ENCODE assay signal across 13 cellular contexts in the genomic region with DNA sequence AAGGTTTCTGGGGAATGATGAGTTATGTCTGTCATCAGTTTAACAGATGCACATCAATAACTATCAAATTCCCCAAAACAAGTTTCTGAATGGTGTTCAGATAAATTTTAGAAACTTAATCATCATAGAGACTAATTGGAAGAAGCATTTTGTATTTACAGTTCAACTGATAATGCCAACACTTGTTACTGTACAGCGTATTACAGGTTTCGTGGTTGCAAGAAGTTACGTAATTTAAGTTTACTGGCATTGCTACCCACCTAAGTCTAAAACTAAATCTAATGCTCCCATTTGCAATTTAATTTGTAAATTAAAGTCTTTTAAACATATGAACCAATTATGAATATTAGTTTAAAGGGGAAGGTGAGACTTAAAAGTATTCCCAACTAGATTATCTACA. TPM values are rescaled to one million over a fixed set of nuclear protein-coding genes. Genes with fewer than 3 reads are reported as not detected.
DNase-seq lines count a peak whose midpoint lies in the region; ATAC-seq, FAIRE-seq and TF ChIP-seq lines count a peak whose summit lies in the region.
"Had no signal": no experiment of that assay in that cellular context is flagged by ENCODE, and none has a peak within 500 bp of the region (broad histone marks: within the 10 kb centered on the region; RNA-seq: fewer than 3 reads in every experiment).

No MANE protein-coding gene starts in this region.

- 83 to 99% methylated on average over 3 of the region's 3 CpGs for WGBS in endodermal cell (ENCODE audit: insufficient coverage in 1 of 2, insufficient read length in 1 of 2), 2 experiments

- H3K27me3 Mint-ChIP-seq in activated naive CD4-positive, alpha-beta T cell treated with anti-CD3 and anti-CD28 coated beads, Interleukin-2, amount 50 U/mL, for 24 hours = no peaks in the 10 kb centered on the region
- H3K27me3 Mint-ChIP-seq in endodermal cell (ENCODE audit: insufficient read depth) = no peaks in the 10 kb centered on the region
- no peaks in the 10 kb centered on the region for H3K27me3 Mint-ChIP-seq in stimulated activated naive B cell treated with anti-CD40 and anti-IgM and Interleukin-4, amounts not matched to agents 10 μg/mL and 1 μg/mL and 100 μg/mL, for 72 hours

- no peaks in the 10 kb centered on the region for H3K27me3 ChIP-seq in endodermal cell (ENCODE audit: control insufficient read depth, insufficient read depth, low read length, poor library complexity, severe bottlenecking)

- CTCF ChIA-PET in OCI-LY7 (lab: Charles Lee; ENCODE audit: unreplicated experiment) = no interaction called here

- POLR2A ChIA-PET in OCI-LY7 (lab: Charles Lee) = no interaction called here

- no peak for ATAC-seq in stimulated activated naive B cell treated with anti-CD40 and anti-IgM and Interleukin-4, amounts not matched to agents 10 μg/mL and 1 μg/mL and 100 μg/mL, for 72 hours (replicated peaks)

- H3K27ac Mint-ChIP-seq in activated naive CD4-positive, alpha-beta T cell treated with anti-CD3 and anti-CD28 coated beads, Interleukin-2, amount 50 U/mL, for 24 hours = peak overlapping the region; percentile 92
- no peak overlapping the region for H3K27ac Mint-ChIP-seq in endodermal cell
- H3K27ac Mint-ChIP-seq in stimulated activated naive B cell treated with anti-CD40 and anti-IgM and Interleukin-4, amounts not matched to agents 10 μg/mL and 1 μg/mL and 100 μg/mL, for 72 hours = no peak overlapping the region

- no peak for DNase-seq in activated naive CD4-positive, alpha-beta T cell treated with anti-CD3 and anti-CD28 coated beads, Interleukin-2, amount 50 U/mL, for 16 hours
- DNase-seq in OCI-LY7 (ENCODE audit: low spot score) (no peak), endodermal cell (no peak), DMS 273 treated with DMSO at 0.1 percent for 48 hours (lab: John Stamatoyannopoulos, UW) (no peak), HTR-8/SVneo (ENCODE audit: insufficient read length, low spot score) (no peak)
- no peak for DNase-seq in stimulated activated naive B cell treated with anti-CD40 and anti-IgM and Interleukin-4, amounts not matched to agents 10 μg/mL and 1 μg/mL and 100 μg/mL, for 72 hours
- DNase-seq in activated effector memory CD4-positive, alpha-beta T cell treated with Interleukin-2 at 50 U/mL for 16 hours = no peak
- DNase-seq: effector CD4-positive, alpha-beta T cell; Kasumi-1; NCI-H526; stimulated activated CD4-positive, alpha-beta T cell treated with anti-CD3 and anti-CD28 coated beads, Interleukin-2, amount 100 ng/mL, for 24 hours; T-helper 9 cell had no signal

- H3K9ac ChIP-seq in endodermal cell (ENCODE audit: extremely low read depth, low read length, poor library complexity, severe bottlenecking) = no peak overlapping the region

- no TSS peak for BruUV-seq in OCI-LY7 (replicated peaks; lab: Mats Ljungman, UMichigan)

- H3K36me3 Mint-ChIP-seq in activated naive CD4-positive, alpha-beta T cell treated with anti-CD3 and anti-CD28 coated beads, Interleukin-2, amount 50 U/mL, for 24 hours = peaks cover 38% of the 10 kb centered on the region
- peaks cover 60% of the 10 kb centered on the region for H3K36me3 Mint-ChIP-seq in endodermal cell (ENCODE audit: low read depth)
- peaks cover 46 to 60% of the 10 kb centered on the region in 2 donors for H3K36me3 Mint-ChIP-seq in stimulated activated naive B cell treated with anti-CD40 and anti-IgM and Interleukin-4, amounts not matched to agents 10 μg/mL and 1 μg/mL and 100 μg/mL, for 72 hours

- peaks cover 68% of the 10 kb centered on the region for H4K20me1 ChIP-seq in OCI-LY7 (ENCODE audit: insufficient read depth, low read length)

- H3K4me1 ChIP-seq in OCI-LY7 (ENCODE audit: insufficient read depth, low read length, poor library complexity, severe bottlenecking) (peaks cover 69% of the 10 kb centered on the region), endodermal cell (ENCODE audit: control insufficient read depth, insufficient read depth, low read length) (peaks cover 13% of the 10 kb centered on the region)

- intact Hi-C loops in OCI-LY7 (cut with micrococcal nuclease; ENCODE audit: unreplicated experiment) = loop anchor here (10.0 kb wide), 1 partner anchor 449 kb away; no protein-coding TSS in a partner anchor

- H3K27ac ChIP-seq in OCI-LY7 (ENCODE audit: low read depth, low read length, poor library complexity, severe bottlenecking) (peak overlapping the region; percentile 2), endodermal cell (ENCODE audit: low read depth, low read length) (no peak overlapping the region)

- no peak overlapping the region for H2AFZ ChIP-seq in OCI-LY7 (ENCODE audit: low read length)

- peaks cover 66% of the 10 kb centered on the region for H3K4me1 Mint-ChIP-seq in activated naive CD4-positive, alpha-beta T cell treated with anti-CD3 and anti-CD28 coated beads, Interleukin-2, amount 50 U/mL, for 24 hours
- peaks cover 43% of the 10 kb centered on the region for H3K4me1 Mint-ChIP-seq in endodermal cell
- peaks cover 21 to 61% of the 10 kb centered on the region in 2 donors for H3K4me1 Mint-ChIP-seq in stimulated activated naive B cell treated with anti-CD40 and anti-IgM and Interleukin-4, amounts not matched to agents 10 μg/mL and 1 μg/mL and 100 μg/mL, for 72 hours

- peaks cover 91% of the 10 kb centered on the region for H3K79me2 ChIP-seq in OCI-LY7 (ENCODE audit: insufficient read depth, low read depth, low read length)

- H3K9me3 Mint-ChIP-seq in activated naive CD4-positive, alpha-beta T cell treated with anti-CD3 and anti-CD28 coated beads, Interleukin-2, amount 50 U/mL, for 24 hours = no peaks in the 10 kb centered on the region
- H3K9me3 Mint-ChIP-seq in endodermal cell = no peaks in the 10 kb centered on the region
- H3K9me3 Mint-ChIP-seq in stimulated activated naive B cell treated with anti-CD40 and anti-IgM and Interleukin-4, amounts not matched to agents 10 μg/mL and 1 μg/mL and 100 μg/mL, for 72 hours = no peaks in the 10 kb centered on the region

- TF ChIP-seq CTCF in OCI-LY7 (conservative IDR thresholded peaks at IDR 0.05; ENCODE audit: low read length) (no peak), endodermal cell (conservative IDR thresholded peaks at IDR 0.05) (no peak)

- H3K4me2 ChIP-seq in OCI-LY7 (ENCODE audit: low read length) = peak overlapping the region; percentile 83

- H3K36me3 ChIP-seq in OCI-LY7 (ENCODE audit: insufficient read depth, low read length) = peaks cover 79% of the 10 kb centered on the region
- peaks cover 69% of the 10 kb centered on the region for H3K36me3 ChIP-seq in endodermal cell (ENCODE audit: control insufficient read depth, insufficient read depth, low read length)

- H3K4me3 ChIP-seq in OCI-LY7 (ENCODE audit: low read depth, low read length, poor library complexity, severe bottlenecking) (peak overlapping the region; percentile 96), endodermal cell (ENCODE audit: low read length) (peak overlapping the region; percentile 96)

- no peaks in the 10 kb centered on the region for H3K9me2 ChIP-seq in OCI-LY7 (ENCODE audit: insufficient read depth, low read length)

- H3K4me3 Mint-ChIP-seq in activated naive CD4-positive, alpha-beta T cell treated with anti-CD3 and anti-CD28 coated beads, Interleukin-2, amount 50 U/mL, for 24 hours = peak overlapping the region; percentile 99
- peak overlapping the region; percentile 38 for H3K4me3 Mint-ChIP-seq in endodermal cell
- H3K4me3 Mint-ChIP-seq in stimulated activated naive B cell treated with anti-CD40 and anti-IgM and Interleukin-4, amounts not matched to agents 10 μg/mL and 1 μg/mL and 100 μg/mL, for 72 hours = peak overlapping the region; percentile 29 to 59

- H3K9me3 ChIP-seq in OCI-LY7 (ENCODE audit: low read length) = no peaks in the 10 kb centered on the region
- no peaks in the 10 kb centered on the region for H3K9me3 ChIP-seq in endodermal cell (ENCODE audit: control insufficient read depth, low read length)

- FAIRE-seq in HTR-8/SVneo (lab: Jason Lieb, UNC) = no peak

RNA-seq across cellular contexts. Expression of gene SRSF1, which starts 3.0 kb away (rescaled TPM):
- total RNA-seq in OCI-LY7 (2014; rRNA removed; shearing (Covaris generic)) = 582 and 677 TPM in 2 replicates
- 515 and 531 TPM in 2 replicates for total RNA-seq in OCI-LY7 (2022)
- 100 to 1,000 TPM; 339 to 361 TPM for total RNA-seq in endodermal cell
- 250 TPM for polyA plus RNA-seq in endodermal cell (2013, experiment 1 of 2)
- polyA plus RNA-seq in endodermal cell (2013, experiment 2 of 2) = 209 TPM

RNA-seq across cellular contexts. Expression of gene VEZF1, which starts 16.0 kb away (rescaled TPM):
- total RNA-seq in OCI-LY7 (2014; rRNA removed; shearing (Covaris generic)) = 19.0 and 22.6 TPM in 2 replicates
- 35.4 and 36.4 TPM in 2 replicates for total RNA-seq in OCI-LY7 (2022)
- 10 to 100 TPM; 50.3 to 59.3 TPM for total RNA-seq in endodermal cell
- 143 TPM for polyA plus RNA-seq in endodermal cell (2013, experiment 1 of 2)
- polyA plus RNA-seq in endodermal cell (2013, experiment 2 of 2) = 140 TPM

RNA-seq across cellular contexts. Expression of gene CUEDC1, which starts 48.8 kb away (rescaled TPM):
- not detected in 2 replicates for total RNA-seq in OCI-LY7 (2014; rRNA removed; shearing (Covaris generic))
- total RNA-seq in OCI-LY7 (2022) = 0.13 and 0.74 TPM in 2 replicates
- 10 to 100 TPM; 11.0 to 18.7 TPM for total RNA-seq in endodermal cell
- 43.5 TPM for polyA plus RNA-seq in endodermal cell (2013, experiment 1 of 2)
- 39.6 TPM for polyA plus RNA-seq in endodermal cell (2013, experiment 2 of 2)

Comparison
In these comparisons a context has a peak if more than half of its experiments do, and no peak if none do; other contexts are left out.
1. H3K4me3 Mint-ChIP-seq: peak in every context shown above with its lines; median percentile 99 in activated naive CD4-positive, alpha-beta T cell treated with anti-CD3 and anti-CD28 coated beads, Interleukin-2, amount 50 U/mL, for 24 hours; 44 in stimulated activated naive B cell treated with anti-CD40 and anti-IgM and Interleukin-4, amounts not matched to agents 10 μg/mL and 1 μg/mL and 100 μg/mL, for 72 hours; 38 in endodermal cell.
2. RNA of gene CUEDC1, which starts 48.8 kb away (total RNA-seq): 11.0 to 18.7 TPM in endodermal cell; 0.13 to 0.74 TPM in OCI-LY7; every median in the first group is over 4 times any median in the second.